10 cellular contexts compared by ENCODE assay signal in genomic region chr14:50647282-50647681, GRCh38. TPM values are rescaled to one million over a fixed set of nuclear protein-coding genes. Genes with fewer than 3 reads are reported as not detected.
A peak's percentile ranks its signal among the peaks of the same experiment; 100 is the strongest.
DNase-seq lines count a peak whose midpoint lies in the region; ATAC-seq and TF ChIP-seq lines count a peak whose summit lies in the region.
"Had no signal": no experiment of that assay in that cellular context is flagged by ENCODE, and none has a peak within 500 bp of the region (broad histone marks: within the 10 kb centered on the region; RNA-seq: fewer than 3 reads in every experiment).

No MANE protein-coding gene starts in this region.

- H3K4me1 Mint-ChIP-seq in HFFc6 (ENCODE audit: low read depth) (peaks cover 58% of the 10 kb centered on the region), osteocyte (ENCODE audit: unreplicated experiment) (peaks cover 22% of the 10 kb centered on the region)

- DNase-seq in HFFc6 (no peak), osteocyte (ENCODE audit: extremely low spot score, unreplicated experiment) (no peak), NCI-H2029 (lab: John Stamatoyannopoulos, UW) (no peak), NCI-H1436 treated with DMSO at 0.1 percent for 48 hours (lab: John Stamatoyannopoulos, UW) (no peak), MG63 (no peak)
- no peak for DNase-seq in activated CD4-positive, alpha-beta T cell treated with anti-CD3 and anti-CD28 coated beads for 1 hour
- DNase-seq: caudate nucleus; NK-92 treated with Interleukin-12 subunit alpha and Interleukin-12 subunit beta, amount 100 ng/mL, for 24 hours had no signal

- H3K36me3 ChIP-seq in MG63: peaks cover 3% of the 10 kb centered on the region; the same call in 1 of the 2 replicates

- no peaks in the 10 kb centered on the region for H3K9me3 ChIP-seq in MG63

- TF ChIP-seq CTCF in HFFc6 (IDR thresholded peaks at IDR 0.05) (no peak), osteocyte (IDR thresholded peaks at IDR 0.05) (no peak)

- ATAC-seq in GM19023 (IDR thresholded peaks at IDR 0.05; ENCODE audit: unreplicated experiment) (peak; percentile 98), HG03378 (IDR thresholded peaks at IDR 0.05; ENCODE audit: unreplicated experiment) (peak; percentile 78)

- H3K36me3 Mint-ChIP-seq in HFFc6 (ENCODE audit: low read depth): peaks cover 21% of the 10 kb centered on the region
- H3K36me3 Mint-ChIP-seq in osteocyte (ENCODE audit: unreplicated experiment): peaks cover 29% of the 10 kb centered on the region

- H3K27ac Mint-ChIP-seq in HFFc6 (no peak overlapping the region), osteocyte (ENCODE audit: unreplicated experiment) (peak overlapping the region; percentile 24)

- no peak overlapping the region for H3K4me3 ChIP-seq in MG63

- H3K9me3 Mint-ChIP-seq in HFFc6 (no peaks in the 10 kb centered on the region), osteocyte (ENCODE audit: unreplicated experiment) (no peaks in the 10 kb centered on the region)

- H3K27me3 Mint-ChIP-seq in HFFc6 (ENCODE audit: insufficient read depth) (peaks cover 2% of the 10 kb centered on the region; the same call in 1 of the 2 replicates), osteocyte (ENCODE audit: unreplicated experiment) (no peaks in the 10 kb centered on the region)

- H3K4me3 Mint-ChIP-seq in HFFc6 (peak overlapping the region; percentile 33), osteocyte (ENCODE audit: unreplicated experiment) (no peak overlapping the region)

- H3K27me3 ChIP-seq in MG63: no peaks in the 10 kb centered on the region

RNA-seq across cellular contexts. Expression of gene SAV1, which starts 20.8 kb away (rescaled TPM):
- 10 to 100 TPM; 23.3 to 32.6 (median 30.5) TPM for total RNA-seq in HFFc6 (2021; fragmentation: NEBNext Ultra II Directional; extraction: Animal tissue kit (Norgen Biotek cat#: 25700))
- total RNA-seq in osteocyte: 47.9 and 48.4 TPM in 2 replicates
- 10.6 and 36.2 TPM in 2 replicates for total RNA-seq in MG63 (2014; rRNA removed; shearing (Covaris generic); ENCODE audit: low replicate concordance)
